Comparison of ENCODE assay signal across 9 cellular contexts in the genomic region with DNA sequence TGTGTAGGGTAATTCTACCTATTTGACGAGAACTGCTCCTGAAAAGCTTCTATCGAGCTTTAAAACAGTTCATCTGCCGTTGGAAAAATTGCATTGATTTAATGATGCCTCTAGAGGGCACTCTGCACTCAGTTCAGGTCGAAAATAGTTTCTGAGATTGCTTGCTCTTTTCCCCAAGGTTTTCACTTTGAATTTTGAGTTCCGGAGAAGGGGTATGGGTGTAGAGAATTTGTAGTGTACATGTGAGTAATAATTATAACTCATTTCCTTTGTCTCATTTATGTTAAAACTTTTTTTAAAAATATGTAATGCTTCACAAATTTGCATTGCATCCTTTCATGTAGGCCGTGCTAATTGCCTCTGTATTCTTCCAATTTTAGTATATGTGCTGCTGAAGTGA. TPM values are rescaled to one million over a fixed set of nuclear protein-coding genes. Genes with fewer than 3 reads are reported as not detected.
DNase-seq lines count a peak whose midpoint lies in the region; ATAC-seq and TF ChIP-seq lines count a peak whose summit lies in the region.
"Had no signal": no experiment of that assay in that cellular context is flagged by ENCODE, and none has a peak within 500 bp of the region (broad histone marks: within the 10 kb centered on the region; RNA-seq: fewer than 3 reads in every experiment).

No MANE protein-coding gene starts in this region.

- intact Hi-C loops in vagina (cut with DNase I), result no loop called here

- no peak overlapping the region for H3K4me2 ChIP-seq in H9 (ENCODE audit: insufficient read depth, insufficient read length, low read length)

- no peak overlapping the region for H4K5ac ChIP-seq in H9 (ENCODE audit: insufficient read length, low read depth, low read length)

- no peaks in the 10 kb centered on the region for H3K79me1 ChIP-seq in H9 (ENCODE audit: insufficient read depth, low read depth, low read length, poor library complexity, severe bottlenecking)

- no peak overlapping the region for H3K56ac ChIP-seq in H9 (ENCODE audit: insufficient read length, low read depth, low read length)

- no peaks in the 10 kb centered on the region for H3K27me3 ChIP-seq in H9 (ENCODE audit: insufficient read depth, low read length)
- no peaks in the 10 kb centered on the region for H3K27me3 ChIP-seq in vagina

- H3K14ac ChIP-seq in H9 (ENCODE audit: insufficient read depth, low read length), result no peak overlapping the region

- H2AK5ac ChIP-seq in H9 (ENCODE audit: insufficient read length, low read length), result no peak overlapping the region

- no peak overlapping the region for H3T11ph ChIP-seq in H9 (ENCODE audit: low read length)

- H2AFZ ChIP-seq in H9 (ENCODE audit: low read length), result no peak overlapping the region

- ATAC-seq in left lobe of liver (peak; percentile 78), HG02571 (IDR thresholded peaks at IDR 0.05; ENCODE audit: unreplicated experiment) (no peak)

- H2BK5ac ChIP-seq in H9 (ENCODE audit: insufficient read length, low read length), result no peak overlapping the region

- DNase-seq in NCI-H2171 treated with DMSO at 0.1 percent for 48 hours (lab: John Stamatoyannopoulos, UW), result peak; percentile 0
- no peak for DNase-seq in NCI-H2171 (lab: John Stamatoyannopoulos, UW)
- DNase-seq in H9, result no peak
- peak; percentile 62 for DNase-seq in NCI-H82 (lab: John Stamatoyannopoulos, UW)
- peak; percentile 49 for DNase-seq in astrocyte of the spinal cord (ENCODE audit: low read depth, low spot score)
- no peak for DNase-seq in left lobe of liver (ENCODE audit: low spot score)
- DNase-seq in vagina (ENCODE audit: extremely low spot score in 2 of 2), result no peak

- H2BK15ac ChIP-seq in H9 (ENCODE audit: low read depth, low read length), result no peak overlapping the region

- H3K4me3 ChIP-seq in astrocyte of the spinal cord (ENCODE audit: low read depth, low read length), result no peak overlapping the region
- no peak overlapping the region for H3K4me3 ChIP-seq in vagina

- no peak overlapping the region for H2BK120ac ChIP-seq in H9 (ENCODE audit: low read depth, low read length, poor library complexity, severe bottlenecking)

- H3K4me3 Mint-ChIP-seq in H9, result no peak overlapping the region

- no peak overlapping the region for H3K18ac ChIP-seq in H9 (ENCODE audit: insufficient read length, low read depth, low read length)

- no peak overlapping the region for H3K27ac Mint-ChIP-seq in H9
- H3K27ac Mint-ChIP-seq: activated naive CD4-positive, alpha-beta T cell treated with anti-CD3 and anti-CD28 coated beads, Interleukin-2, amount 50 U/mL, for 72 hours had no signal

- H2BK12ac ChIP-seq in H9 (ENCODE audit: insufficient read length, low read depth, low read length), result no peak overlapping the region

- H4K20me1 ChIP-seq in H9 (ENCODE audit: control insufficient read depth, insufficient read depth, insufficient read length), result no peaks in the 10 kb centered on the region

- H3K27ac ChIP-seq in H9 (ENCODE audit: insufficient read length, low read depth, low read length) (no peak overlapping the region), vagina (no peak overlapping the region)

- H4K8ac ChIP-seq in H9 (replicated peaks; ENCODE audit: insufficient read length, low read depth, low read length), result no peak overlapping the region

- H3K79me2 ChIP-seq in H9 (ENCODE audit: insufficient read depth, low read length), result no peaks in the 10 kb centered on the region

- H3K36me3 Mint-ChIP-seq in H9 (ENCODE audit: insufficient read depth in 1 of 3, low read depth in 3 of 3), result no peaks in the 10 kb centered on the region
- H3K36me3 Mint-ChIP-seq: activated naive CD4-positive, alpha-beta T cell treated with anti-CD3 and anti-CD28 coated beads, Interleukin-2, amount 50 U/mL, for 72 hours had no signal

- no peaks in the 10 kb centered on the region for H3K23me2 ChIP-seq in H9 (ENCODE audit: insufficient read length, low read depth, low read length, poor library complexity, severe bottlenecking)

- no peaks in the 10 kb centered on the region for H3K36me3 ChIP-seq in vagina

- no peak overlapping the region for H3K9ac ChIP-seq in H9 (ENCODE audit: extremely low read depth, insufficient read length, low read length)

- H3K9me3 ChIP-seq in H9 (ENCODE audit: control insufficient read depth, low read depth, low read length) (no peaks in the 10 kb centered on the region), vagina (no peaks in the 10 kb centered on the region)

- H3K27me3 Mint-ChIP-seq in H9 (ENCODE audit: low read depth), result no peaks in the 10 kb centered on the region

- no peaks in the 10 kb centered on the region for H3K9me3 Mint-ChIP-seq in H9
- H3K9me3 Mint-ChIP-seq: activated naive CD4-positive, alpha-beta T cell treated with anti-CD3 and anti-CD28 coated beads, Interleukin-2, amount 50 U/mL, for 72 hours had no signal

- H3K23ac ChIP-seq in H9 (ENCODE audit: insufficient read length, low read depth, low read length), result no peak overlapping the region

- H3K4me1 Mint-ChIP-seq in H9, result peaks cover 13% of the 10 kb centered on the region in 2 experiments

- H4K91ac ChIP-seq in H9 (ENCODE audit: insufficient read length, low read depth, low read length), result no peak overlapping the region

- no CpG with 5 or more reads among the region's 6 CpGs for WGBS in H9 (ENCODE audit: extremely low coverage, insufficient read length, low lambda C conversion rate)

- H3K4me1 ChIP-seq in H9 (ENCODE audit: insufficient read depth, low read length) (peaks cover 5% of the 10 kb centered on the region; the same call in 1 of the 2 replicates), vagina (no peaks in the 10 kb centered on the region)

- no peak overlapping the region for H2BK20ac ChIP-seq in H9 (ENCODE audit: low read depth, low read length, poor library complexity, severe bottlenecking)

- no peak overlapping the region for H3K4ac ChIP-seq in H9 (ENCODE audit: low read depth, low read length)

- TF ChIP-seq CTCF in H9 (conservative IDR thresholded peaks at IDR 0.05) (peak; percentile 83), astrocyte of the spinal cord (IDR thresholded peaks at IDR 0.05; ENCODE audit: low read depth, low read length) (peak; percentile 65), vagina (IDR thresholded peaks at IDR 0.05) (peak in 2 of 3 experiments; percentile 13 to 51)

- in situ Hi-C loops in astrocyte of the spinal cord (cut with HindIII; ENCODE audit: low sequenced_read_pairs), result no loop called here

- TF ChIP-seq POLR2A in vagina (IDR thresholded peaks at IDR 0.05), result no peak

RNA-seq across cellular contexts. Expression of a gene that starts 28.4 kb away (rescaled TPM):
- total RNA-seq in H9 (2021) (not detected in 2 replicates), left lobe of liver (not detected), vagina (not detected)

Comparison
In these comparisons a context has a peak if more than half of its experiments do, and no peak if none do; other contexts are left out.
1. DNase-seq: peak in NCI-H2171 treated with DMSO at 0.1 percent for 48 hours (single experiment), NCI-H82 (single experiment) and astrocyte of the spinal cord (single experiment); none in NCI-H2171 (single experiment), H9 (single experiment), left lobe of liver (single experiment) and vagina (0 of 2).
2. CTCF ChIP-seq: peak in every context shown above with its lines; median percentile 83 in H9; 65 in astrocyte of the spinal cord; 32 in vagina.